Comparison of ENCODE assay signal across 8 cellular contexts in genomic region chr14:63438065-63438757, GRCh38.
A peak's percentile ranks its signal among the peaks of the same experiment; 100 is the strongest.
DNase-seq lines count a peak whose midpoint lies in the region; ATAC-seq and TF ChIP-seq lines count a peak whose summit lies in the region.

No MANE protein-coding gene starts in this region.

- 8 to 13% methylated on average over 1 of the region's 1 CpG for WGBS in esophagus squamous epithelium, 2 donors

- H3K27me3 Mint-ChIP-seq in activated CD4-positive, alpha-beta T cell treated with anti-CD3 and anti-CD28 coated beads for 36 hours = no peaks in the 10 kb centered on the region
- no peaks in the 10 kb centered on the region for H3K27me3 Mint-ChIP-seq in neural crest cell (ENCODE audit: low read depth)

- peak in 4 of 6 experiments; percentile 31 to 52 (median 32) for TF ChIP-seq CTCF in esophagus squamous epithelium (IDR thresholded peaks at IDR 0.05)
- TF ChIP-seq CTCF in neural crest cell (conservative IDR thresholded peaks at IDR 0.05) = peak; percentile 39

- peaks cover 24 to 64% (median 54%) of the 10 kb centered on the region in 3 donors for H3K4me1 ChIP-seq in esophagus squamous epithelium

- peak overlapping the region; percentile 32 for H3K27ac Mint-ChIP-seq in activated CD4-positive, alpha-beta T cell treated with anti-CD3 and anti-CD28 coated beads for 36 hours
- no peak overlapping the region for H3K27ac Mint-ChIP-seq in neural crest cell (ENCODE audit: unreplicated experiment)

- intact Hi-C loops in activated CD4-positive, alpha-beta T cell treated with anti-CD3 and anti-CD28 coated beads for 36 hours (cut with DNase I, micrococcal nuclease) = loop anchor here in 1 of 2 experiments (1.0 kb wide), 1 partner anchor 40 kb away; no protein-coding TSS in a partner anchor
- intact Hi-C loops in esophagus squamous epithelium (cut with DNase I) = no loop called here

- peak; percentile 55 to 68 for ATAC-seq in activated CD4-positive, CD25-positive, alpha-beta regulatory T cell treated with anti-CD3 and anti-CD28 coated beads, Interleukin-2, amount 50 U/mL, for 24 hours
- ATAC-seq in activated CD4-positive, alpha-beta T cell treated with anti-CD3 and anti-CD28 coated beads for 36 hours = peak; percentile 84
- no peak for ATAC-seq in GM18520 (IDR thresholded peaks at IDR 0.05; ENCODE audit: unreplicated experiment)
- ATAC-seq in GM19324 (IDR thresholded peaks at IDR 0.05; ENCODE audit: low FRiP score, unreplicated experiment) = no peak

- no peaks in the 10 kb centered on the region for H3K27me3 ChIP-seq in esophagus squamous epithelium

- no peaks in the 10 kb centered on the region for H3K9me3 ChIP-seq in esophagus squamous epithelium

- peaks cover 62% of the 10 kb centered on the region for H3K4me1 Mint-ChIP-seq in activated CD4-positive, alpha-beta T cell treated with anti-CD3 and anti-CD28 coated beads for 36 hours
- peaks cover 21% of the 10 kb centered on the region for H3K4me1 Mint-ChIP-seq in neural crest cell

- no peak overlapping the region for H3K4me3 ChIP-seq in Jurkat, Clone E6-1 (ENCODE audit: low read length)
- peak overlapping the region in 2 of 4 donors; percentile 12 to 51 for H3K4me3 ChIP-seq in esophagus squamous epithelium

- POLR2A ChIA-PET in activated CD4-positive, alpha-beta T cell treated with anti-CD3 and anti-CD28 coated beads for 36 hours (lab: Charles Lee) = no interaction called here

- CTCF ChIA-PET in activated CD4-positive, alpha-beta T cell treated with anti-CD3 and anti-CD28 coated beads for 36 hours (lab: Charles Lee) = interaction anchor here (0.9 to 1.8 kb wide), 3 partner anchors 24 to 100 kb away, joined by 3 read pairs; no protein-coding TSS in a partner anchor

- TF ChIP-seq POLR2A in esophagus squamous epithelium (IDR thresholded peaks at IDR 0.05) = no peak

- peak overlapping the region; percentile 42 to 82 (median 76) for H3K27ac ChIP-seq in esophagus squamous epithelium

- peak overlapping the region; percentile 12 for H3K4me3 Mint-ChIP-seq in activated CD4-positive, alpha-beta T cell treated with anti-CD3 and anti-CD28 coated beads for 36 hours
- H3K4me3 Mint-ChIP-seq in neural crest cell = no peak overlapping the region

- H3K9me3 Mint-ChIP-seq in activated CD4-positive, alpha-beta T cell treated with anti-CD3 and anti-CD28 coated beads for 36 hours (ENCODE audit: low read depth) = no peaks in the 10 kb centered on the region
- H3K9me3 Mint-ChIP-seq in neural crest cell = no peaks in the 10 kb centered on the region

- H3K36me3 ChIP-seq in esophagus squamous epithelium = peaks cover 0 to 5% (median 0%) of the 10 kb centered on the region in 3 donors

- peaks cover 11% of the 10 kb centered on the region for H3K36me3 Mint-ChIP-seq in activated CD4-positive, alpha-beta T cell treated with anti-CD3 and anti-CD28 coated beads for 36 hours (ENCODE audit: low read depth)
- peaks cover 4% of the 10 kb centered on the region for H3K36me3 Mint-ChIP-seq in neural crest cell (ENCODE audit: low read depth)

- no peak for DNase-seq in activated CD4-positive, CD25-positive, alpha-beta regulatory T cell (lab: John Stamatoyannopoulos, UW)
- peak; percentile 41 for DNase-seq in Jurkat, Clone E6-1 (ENCODE audit: low read depth, low spot score)
- peak; percentile 58 for DNase-seq in activated CD4-positive, alpha-beta T cell treated with anti-CD3 and anti-CD28 coated beads for 36 hours
- DNase-seq in esophagus squamous epithelium (lab: John Stamatoyannopoulos, UW) = no peak
- no peak for DNase-seq in neural crest cell (ENCODE audit: low read depth, low spot score)

Comparison
In these comparisons a context has a peak if more than half of its experiments do, and no peak if none do; other contexts are left out.
1. ATAC-seq: peak in activated CD4-positive, CD25-positive, alpha-beta regulatory T cell treated with anti-CD3 and anti-CD28 coated beads, Interleukin-2, amount 50 U/mL, for 24 hours (2 of 2) and activated CD4-positive, alpha-beta T cell treated with anti-CD3 and anti-CD28 coated beads for 36 hours (single experiment); none in GM18520 (single experiment) and GM19324 (single experiment).
2. DNase-seq: peak in Jurkat, Clone E6-1 (single experiment) and activated CD4-positive, alpha-beta T cell treated with anti-CD3 and anti-CD28 coated beads for 36 hours (single experiment); none in activated CD4-positive, CD25-positive, alpha-beta regulatory T cell (0 of 4), esophagus squamous epithelium (single experiment) and neural crest cell (single experiment).